ENCODE assay signal across 33 cellular contexts in genomic region chr2:74524005-74524404, GRCh38. TPM values are rescaled to one million over a fixed set of nuclear protein-coding genes. Genes with fewer than 3 reads are reported as not detected.
"Had no signal": no experiment of that assay in that cellular context is flagged by ENCODE, and none has a peak within 500 bp of the region (broad histone marks: within the 10 kb centered on the region; RNA-seq: fewer than 3 reads in every experiment).

No MANE protein-coding gene starts in this region.

- FAIRE-seq: TTC549 had no signal

- DNase-seq: activated CD4-positive, alpha-beta memory T cell treated with anti-CD3 and anti-CD28 coated beads, Interleukin-2, amount 10 ng/mL, durations not matched to agents 7 days and 5 days; activated CD4-positive, alpha-beta T cell treated with anti-CD3 and anti-CD28 coated beads for 1 hour; activated CD4-positive, alpha-beta T cell treated with anti-CD3 and anti-CD28 coated beads for 36 hours; activated CD4-positive, alpha-beta T cell treated with anti-CD3 and anti-CD28 coated beads for 48 hours; activated CD4-positive, alpha-beta T cell treated with anti-CD3 and anti-CD28 coated beads, Interleukin-2, amount 10 ng/mL, durations not matched to agents 7 days and 5 days; activated CD4-positive, alpha-beta T cell treated with anti-CD3 and anti-CD28 coated beads, Interleukin-2, amount 50 U/mL, for 48 hours; activated CD4-positive, CD25-positive, alpha-beta regulatory T cell; activated CD8-positive, alpha-beta memory T cell treated with anti-CD3 and anti-CD28 coated beads for 24 hours; activated CD8-positive, alpha-beta memory T cell treated with anti-CD3 and anti-CD28 coated beads, Interleukin-2, amount 10 ng/mL, durations not matched to agents 7 days and 5 days; activated CD8-positive, alpha-beta memory T cell treated with anti-CD3 and anti-CD28 coated beads, Interleukin-2, amount 50 U/mL, for 48 hours; activated CD8-positive, alpha-beta T cell treated with anti-CD3 and anti-CD28 coated beads, Interleukin-2, amount 10 ng/mL, durations not matched to agents 7 days and 5 days; activated effector memory CD4-positive, alpha-beta T cell treated with Interleukin-2 at 50 U/mL for 16 hours; activated gamma-delta T cell; activated naive CD4-positive, alpha-beta T cell treated with anti-CD3 and anti-CD28 coated beads, Interleukin-2, amount 10 ng/mL, durations not matched to agents 7 days and 5 days; activated naive CD4-positive, alpha-beta T cell treated with Interleukin-2 at 50 U/mL for 16 hours; activated naive CD8-positive, alpha-beta T cell treated with anti-CD3 and anti-CD28 coated beads, Interleukin-2, amount 10 ng/mL, durations not matched to agents 7 days and 5 days; activated naive CD8-positive, alpha-beta T cell treated with anti-CD3 and anti-CD28 coated beads, Interleukin-2, amount 50 U/mL, for 24 hours; activated T-cell treated with anti-CD3 and anti-CD28 coated beads, Interleukin-2, amount 50 U/mL, for 24 hours; activated T-cell treated with anti-CD3 and anti-CD28 coated beads, Interleukin-2, amount 50 U/mL, for 48 hours; amygdala; anterior cingulate cortex; brain microvascular endothelial cell; caudate nucleus; cerebellar nuclear complex; T-helper 1 cell; T-helper 2 cell; T-helper 9 cell; WERI-Rb-1 had no signal

- H3K27ac ChIP-seq: ascending aorta, brain microvascular endothelial cell, breast epithelium, WERI-Rb-1 had no signal

- H3K36me3 ChIP-seq: breast epithelium had no signal

- ATAC-seq: activated CD4-positive, alpha-beta T cell treated with anti-CD3 and anti-CD28 coated beads for 36 hours; activated CD4-positive, CD25-positive, alpha-beta regulatory T cell treated with anti-CD3 and anti-CD28 coated beads, Interleukin-2, amount 50 U/mL, for 24 hours; activated CD8-positive, alpha-beta memory T cell treated with anti-CD3 and anti-CD28 coated beads, Interleukin-2, amount 10 ng/mL, durations not matched to agents 7 days and 5 days; activated CD8-positive, alpha-beta T cell treated with anti-CD3 and anti-CD28 coated beads, Interleukin-2, amount 10 ng/mL, durations not matched to agents 7 days and 5 days; activated naive CD8-positive, alpha-beta T cell treated with anti-CD3 and anti-CD28 coated beads, Interleukin-2, amount 50 U/mL, for 24 hours; WTC11 had no signal

- H3K4me3 ChIP-seq: ascending aorta, breast epithelium had no signal

- H3K9me3 ChIP-seq: ascending aorta, breast epithelium had no signal

- H3K27me3 ChIP-seq: ascending aorta had no signal

RNA-seq across cellular contexts. Expression of gene DQX1, which starts 2.0 kb away (rescaled TPM):
- total RNA-seq: ascending aorta had no signal

RNA-seq across cellular contexts. Expression of gene TLX2, which starts 9.8 kb away (rescaled TPM):
- total RNA-seq: ascending aorta, breast epithelium had no signal

RNA-seq across cellular contexts. Expression of gene PCGF1, which starts 16.5 kb away (rescaled TPM):
- total RNA-seq: ascending aorta had no signal
